In genomic region chr11:125624756-125625213, GRCh38 we compare ENCODE assay signal across 8 cellular contexts. TPM values are rescaled to one million over a fixed set of nuclear protein-coding genes. Genes with fewer than 3 reads are reported as not detected.
DNase-seq lines count a peak whose midpoint lies in the region; ATAC-seq and TF ChIP-seq lines count a peak whose summit lies in the region.

CHEK1 (plus strand) TSS chr11:125625163; CDS start chr11:125626769, 1,606 bp downstream.

- in situ Hi-C loops in Panc1 (cut with HindIII; ENCODE audit: low pct_unique_long_range_greater_than_20kb, low sequenced_read_pairs) (no loop called here), endometrial microvascular endothelial cells (cut with HindIII; ENCODE audit: inconsistent ontology term, low pct_unique_long_range_greater_than_20kb, low sequenced_read_pairs) (no loop called here)

- H4K20me1 ChIP-seq in DND-41 (ENCODE audit: insufficient read depth, low read length) (peaks cover 21% of the 10 kb centered on the region; the same call in 1 of the 2 replicates), osteoblast (ENCODE audit: insufficient read depth, low read length) (no peaks in the 10 kb centered on the region)

- intact Hi-C loops in Panc1 (cut with micrococcal nuclease; ENCODE audit: unreplicated experiment), result loop anchor here (5.0 kb wide), 1 partner anchor 248 kb away; no protein-coding TSS in a partner anchor

- peaks cover 56% of the 10 kb centered on the region for H3K79me2 ChIP-seq in DND-41 (ENCODE audit: insufficient read depth, low read length)
- peaks cover 8% of the 10 kb centered on the region for H3K79me2 ChIP-seq in osteoblast (ENCODE audit: insufficient read depth, low read length)

- POLR2A ChIA-PET in Panc1 (lab: Charles Lee), result no interaction called here

- ATAC-seq in DND-41 (ENCODE audit: insufficient read depth, low read depth), result no peak
- ATAC-seq in Panc1, result no peak
- no peak for ATAC-seq in HG03025 (IDR thresholded peaks at IDR 0.05; ENCODE audit: low FRiP score, unreplicated experiment)
- no peak for ATAC-seq in HG03139 (IDR thresholded peaks at IDR 0.05; ENCODE audit: unreplicated experiment)
- no peak for ATAC-seq in HG03565 (IDR thresholded peaks at IDR 0.05; ENCODE audit: unreplicated experiment)

- H3K4me2 ChIP-seq in DND-41 (ENCODE audit: insufficient read depth, low read length) (peak within 1 kb of the TSS; percentile 99), osteoblast (ENCODE audit: insufficient read depth, low read length) (peak within 1 kb of the TSS; percentile 93)

- peak within 1 kb of the TSS; percentile 99 for H3K27ac ChIP-seq in DND-41 (ENCODE audit: low read length)
- H3K27ac ChIP-seq in Panc1 (ENCODE audit: low read length), result peak within 1 kb of the TSS; percentile 87
- H3K27ac ChIP-seq in osteoblast (ENCODE audit: low read depth, low read length), result peak within 1 kb of the TSS; percentile 89

- CTCF ChIA-PET in Panc1 (lab: Charles Lee), result no interaction called here

- no peak for TF ChIP-seq CTCF in DND-41 (IDR thresholded peaks at IDR 0.05; ENCODE audit: borderline replicate concordance, extremely low read depth, low read length, poor library complexity, severe bottlenecking)
- TF ChIP-seq CTCF in Panc1 (IDR thresholded peaks at IDR 0.05), result no peak
- TF ChIP-seq CTCF in osteoblast (IDR thresholded peaks at IDR 0.05; ENCODE audit: extremely low read depth, low read depth, low read length), result no peak

- H3K4me1 ChIP-seq in DND-41 (ENCODE audit: insufficient read depth, low read length), result peaks cover 42% of the 10 kb centered on the region
- H3K4me1 ChIP-seq in Panc1 (ENCODE audit: control insufficient read depth, insufficient read depth, low read length), result peaks cover 29% of the 10 kb centered on the region
- H3K4me1 ChIP-seq in osteoblast (ENCODE audit: insufficient read depth, low read length), result peaks cover 24% of the 10 kb centered on the region

- BruUV-seq in Panc1 (replicated peaks; lab: Mats Ljungman, UMichigan), result no TSS peak

- H3K27me3 ChIP-seq in DND-41 (ENCODE audit: insufficient read depth, low read length, poor library complexity) (no peaks in the 10 kb centered on the region), Panc1 (ENCODE audit: control insufficient read depth, insufficient read depth, low read length) (no peaks in the 10 kb centered on the region), osteoblast (ENCODE audit: insufficient read depth, low read length) (no peaks in the 10 kb centered on the region)

- H3K9me3 ChIP-seq in DND-41 (ENCODE audit: insufficient read depth, low read length, severe bottlenecking), result no peaks in the 10 kb centered on the region
- no peaks in the 10 kb centered on the region for H3K9me3 ChIP-seq in Panc1 (ENCODE audit: control insufficient read depth, insufficient read depth, low read depth, low read length)
- H3K9me3 ChIP-seq in osteoblast (ENCODE audit: low read depth, low read length), result no peaks in the 10 kb centered on the region

- no peak for DNase-seq in DND-41
- no peak for DNase-seq in Panc1 (ENCODE audit: low read depth, low spot score)
- no peak for DNase-seq in osteoblast (ENCODE audit: insufficient read length, low spot score, missing footprints)
- no peak for DNase-seq in CD1c-positive myeloid dendritic cell (ENCODE audit: extremely low spot score)

- H3K9ac ChIP-seq in DND-41 (ENCODE audit: low read depth, low read length), result peak within 1 kb of the TSS; percentile 92

- H2AFZ ChIP-seq in DND-41 (ENCODE audit: low read depth, low read length) (peak within 1 kb of the TSS; percentile 98), osteoblast (ENCODE audit: low read length) (peak within 1 kb of the TSS; percentile 90)

- H3K36me3 ChIP-seq in DND-41 (ENCODE audit: insufficient read depth, low read length) (peaks cover 57% of the 10 kb centered on the region), Panc1 (ENCODE audit: control insufficient read depth, insufficient read depth, low read length) (peaks cover 31% of the 10 kb centered on the region), osteoblast (ENCODE audit: insufficient read depth, low read length) (peaks cover 20% of the 10 kb centered on the region)

- peak within 1 kb of the TSS; percentile 72 to 95 for H3K4me3 ChIP-seq in DND-41 (ENCODE audit: low read depth in 1 of 2, low read length in 2 of 2)
- H3K4me3 ChIP-seq in Panc1 (ENCODE audit: low read depth in 2 of 2, low read length in 2 of 2), result peak within 1 kb of the TSS; percentile 67 to 74
- H3K4me3 ChIP-seq in osteoblast (ENCODE audit: insufficient read depth, low read length), result peak within 1 kb of the TSS; percentile 81

RNA-seq across cellular contexts. Expression of gene CHEK1, which starts in this region (rescaled TPM):
- 71.6 TPM for total RNA-seq in Panc1 (2021; ENCODE audit: unreplicated experiment)
- 30.4 TPM for polyA plus RNA-seq in Panc1 (2012; ENCODE audit: insufficient read length)
- total RNA-seq in endometrial microvascular endothelial cells (ENCODE audit: inconsistent ontology term), result 38.7 TPM
- total RNA-seq in osteoblast, result 16.6 and 22.4 TPM in 2 replicates
